ENCODE assay signal across 32 cellular contexts in the genomic region with DNA sequence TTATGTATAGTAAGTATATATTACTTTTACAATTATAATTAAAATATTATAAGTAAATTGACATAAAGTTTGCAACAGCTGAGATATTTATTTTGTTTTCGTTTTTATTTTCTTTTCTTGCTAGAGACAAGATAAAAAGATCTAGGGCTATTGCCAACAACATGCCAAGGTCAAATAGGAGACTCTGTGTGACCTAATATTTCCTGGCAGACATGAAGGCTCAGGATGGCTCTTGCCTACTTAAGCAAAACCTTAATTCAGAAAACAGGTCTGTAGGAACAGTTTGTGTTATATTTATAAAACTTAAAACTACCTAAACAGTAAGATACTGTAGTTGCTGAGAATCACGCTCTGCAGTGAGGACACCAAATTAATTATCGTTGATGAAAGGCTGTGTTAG.
"Had no signal": no experiment of that assay in that cellular context is flagged by ENCODE, and none has a peak within 500 bp of the region (broad histone marks: within the 10 kb centered on the region; RNA-seq: fewer than 3 reads in every experiment).

No MANE protein-coding gene starts in this region.

- H3K9me3 ChIP-seq: ascending aorta had no signal

- H3K36me3 ChIP-seq: ascending aorta, cardiac muscle cell had no signal

- DNase-seq: activated B cell treated with CpG ODN at 0.5 μM for 24 hours; activated CD4-positive, alpha-beta memory T cell treated with anti-CD3 and anti-CD28 coated beads for 36 hours; activated CD4-positive, alpha-beta T cell treated with anti-CD3 and anti-CD28 coated beads for 4 hours; activated CD4-positive, alpha-beta T cell treated with anti-CD3 and anti-CD28 coated beads, Interleukin-2, amount 10 ng/mL, durations not matched to agents 24 days and 14 days; activated CD4-positive, alpha-beta T cell treated with anti-CD3 and anti-CD28 coated beads, Interleukin-2, amount 50 U/mL, for 1 hour; activated CD4-positive, alpha-beta T cell treated with anti-CD3 and anti-CD28 coated beads, Interleukin-2, amount 50 U/mL, for 4 hours; activated CD4-positive, CD25-positive, alpha-beta regulatory T cell treated with anti-CD3 and anti-CD28 coated beads, Interleukin-2, amount 50 U/mL, for 72 hours; activated CD8-positive, alpha-beta memory T cell treated with anti-CD3 and anti-CD28 coated beads, Interleukin-2, amount 50 U/mL, for 4 hours; activated CD8-positive, alpha-beta T cell treated with anti-CD3 and anti-CD28 coated beads for 36 hours; activated effector memory CD4-positive, alpha-beta T cell treated with anti-CD3 and anti-CD28 coated beads, Interleukin-2, amount 50 U/mL, for 16 hours; activated gamma-delta T cell treated with Interleukin-2 at 50 U/mL for 16 hours; activated naive CD4-positive, alpha-beta T cell; activated naive CD4-positive, alpha-beta T cell treated with anti-CD3 and anti-CD28 coated beads for 36 hours; activated naive CD4-positive, alpha-beta T cell treated with anti-CD3 and anti-CD28 coated beads, Interleukin-2, amount 50 U/mL, for 16 hours; activated naive CD8-positive, alpha-beta T cell treated with anti-CD3 and anti-CD28 coated beads for 36 hours; activated T-cell treated with anti-CD3 and anti-CD28 coated beads for 4 hours; activated T-cell treated with anti-CD3 and anti-CD28 coated beads, Interleukin-2, amount 50 U/mL, for 1 hour; activated T-cell treated with anti-CD3 and anti-CD28 coated beads, Interleukin-2, amount 50 U/mL, for 4 hours; activated T-cell treated with anti-CD3 and anti-CD28 coated beads, Interleukin-2, amount 50 U/mL, for 72 hours; amygdala; anterior cingulate cortex; caudate nucleus; cerebellar nuclear complex; T-helper 2 cell; T-helper 9 cell had no signal

- FAIRE-seq: bronchial epithelial cell, TTC549 had no signal

- H3K27me3 ChIP-seq: ascending aorta, cardiac muscle cell had no signal

- ATAC-seq: activated CD8-positive, alpha-beta T cell treated with anti-CD3 and anti-CD28 coated beads for 36 hours; activated naive CD4-positive, alpha-beta T cell treated with anti-CD3 and anti-CD28 coated beads, Interleukin-2, amount 50 U/mL, for 72 hours; activated T-cell treated with anti-CD3 and anti-CD28 coated beads, Interleukin-2, amount 50 U/mL, for 4 hours; activated T-cell treated with anti-CD3 and anti-CD28 coated beads, Interleukin-2, amount 50 U/mL, for 72 hours; activated T-helper 17 cell treated with anti-CD3 and anti-CD28 coated beads, Interleukin-2, amount 50 U/mL, for 72 hours had no signal

- H3K4me1 ChIP-seq: ascending aorta had no signal

- H3K27ac ChIP-seq: ascending aorta, cardiac muscle cell, VCaP had no signal

- H3K4me3 ChIP-seq: ascending aorta, cardiac muscle cell had no signal
